Comparison of ENCODE assay signal across 21 cellular contexts in genomic region chr1:16229976-16230740, GRCh38. TPM values are rescaled to one million over a fixed set of nuclear protein-coding genes. Genes with fewer than 3 reads are reported as not detected.
DNase-seq lines count a peak whose midpoint lies in the region; ATAC-seq, FAIRE-seq and TF ChIP-seq lines count a peak whose summit lies in the region.
"Had no signal": no experiment of that assay in that cellular context is flagged by ENCODE, and none has a peak within 500 bp of the region (broad histone marks: within the 10 kb centered on the region; RNA-seq: fewer than 3 reads in every experiment).

No MANE protein-coding gene starts in this region.

- peaks cover 16% of the 10 kb centered on the region for H3K4me1 Mint-ChIP-seq in stimulated activated naive CD8-positive, alpha-beta T cell treated with anti-CD3 and anti-CD28 coated beads, Interleukin-15, amount 100 ng/mL, for 72 hours

- TF ChIP-seq POLR2A in HepG2 (IDR thresholded peaks at IDR 0.05; ENCODE audit: insufficient read depth in 1 of 2, low read depth in 2 of 2, low read length in 2 of 2) = no peak
- no peak for TF ChIP-seq POLR2A in spleen (IDR thresholded peaks at IDR 0.05)

- H3K79me2 ChIP-seq in HepG2 (ENCODE audit: insufficient read depth, low read length) = no peaks in the 10 kb centered on the region

- intact Hi-C loops in HepG2 (cut with micrococcal nuclease; ENCODE audit: unreplicated experiment) (no loop called here), spleen (cut with DNase I; ENCODE audit: low total_unique reads) (no loop called here)

- no peak overlapping the region for H2AFZ ChIP-seq in HepG2 (ENCODE audit: low read length)

- H3K4me2 ChIP-seq in HepG2 (ENCODE audit: low read depth, low read length) = no peak overlapping the region

- H3K27me3 Mint-ChIP-seq in stimulated activated naive CD8-positive, alpha-beta T cell treated with anti-CD3 and anti-CD28 coated beads, Interleukin-15, amount 100 ng/mL, for 72 hours = peaks cover 40% of the 10 kb centered on the region

- POLR2A ChIA-PET in RWPE1 (lab: Yijun Ruan, JAX; ENCODE audit: low non-redundant PET) = no interaction called here
- POLR2A ChIA-PET in HepG2 (lab: Yijun Ruan, JAX) = no interaction called here

- H4K20me1 ChIP-seq in HepG2 (ENCODE audit: insufficient read depth, low read length) = no peaks in the 10 kb centered on the region

- H3K27ac ChIP-seq in RWPE1 = peak overlapping the region; percentile 17; the same call in 1 of the 2 replicates
- H3K27ac ChIP-seq in HepG2 (ENCODE audit: extremely low read length, insufficient read depth, low read length) = no peak overlapping the region
- no peak overlapping the region for H3K27ac ChIP-seq in spleen
- H3K27ac ChIP-seq: HL-60, SJCRH30 had no signal

- in situ Hi-C loops in HepG2 (cut with HindIII; ENCODE audit: extremely low pct_ligation_motif_present, low pct_unique_long_range_greater_than_20kb) (no loop called here), GM13977 (cut with MboI; ENCODE audit: low pct_unique_long_range_greater_than_20kb, low sequenced_read_pairs, unreplicated experiment) (loop anchor here (25.0 kb wide), 1 partner anchor 382 kb away; the partner anchor contains the start of gene NBPF1)

- H3K9me3 Mint-ChIP-seq in stimulated activated naive CD8-positive, alpha-beta T cell treated with anti-CD3 and anti-CD28 coated beads, Interleukin-15, amount 100 ng/mL, for 72 hours = no peaks in the 10 kb centered on the region

- TF ChIP-seq EP300 in HepG2 (IDR thresholded peaks at IDR 0.05; ENCODE audit: low read depth in 2 of 2, low read length in 2 of 2) = no peak
- TF ChIP-seq EP300 in HepG2 (CRISPR knock-in tag; IDR thresholded peaks at IDR 0.05; ENCODE audit: borderline replicate concordance) = no peak

- H3K9me3 ChIP-seq in HepG2 (ENCODE audit: low read length) (no peaks in the 10 kb centered on the region), spleen (peaks cover 0 to 16% (median 0%) of the 10 kb centered on the region in 8 donors)
- H3K9me3 ChIP-seq: SJCRH30 had no signal

- peak; percentile 6 for ATAC-seq in stimulated activated naive CD8-positive, alpha-beta T cell treated with anti-CD3 and anti-CD28 coated beads, Interleukin-15, amount 100 ng/mL, for 72 hours
- ATAC-seq in stimulated activated naive CD8-positive, alpha-beta T cell treated with anti-CD3 and anti-CD28 coated beads, Interleukin-15, Interleukin-2, amounts not matched to agents 100 U/mL and 50 U/mL, for 24 hours = no peak
- ATAC-seq in HepG2 = no peak
- ATAC-seq: SK-N-SH treated with all-trans-retinoic acid at 6 μM for 48 hours had no signal

- no peak for TF ChIP-seq CTCF in RWPE1 (conservative IDR thresholded peaks at IDR 0.05; ENCODE audit: low read depth)
- TF ChIP-seq CTCF in HepG2 (CRISPR knock-in tag; IDR thresholded peaks at IDR 0.05) = no peak
- no peak for TF ChIP-seq CTCF in spleen (IDR thresholded peaks at IDR 0.05 in 8 of 11, conservative IDR thresholded peaks at IDR 0.05 in 3 of 11)
- TF ChIP-seq CTCF in GM13977 (IDR thresholded peaks at IDR 0.05; ENCODE audit: extremely low read depth, insufficient read depth, missing control alignments) = no peak

- H3K4me1 ChIP-seq in HepG2 (ENCODE audit: insufficient read depth, low read length) (no peaks in the 10 kb centered on the region), spleen (peaks cover 0 to 29% (median 13%) of the 10 kb centered on the region in 6 donors)

- BruUV-seq in HepG2 (replicated peaks; lab: Mats Ljungman, UMichigan) = no TSS peak

- H3K27me3 ChIP-seq in HepG2 (ENCODE audit: control insufficient read depth in 1 of 2, insufficient read depth in 2 of 2, low read length in 2 of 2) (peaks cover 1 to 8% of the 10 kb centered on the region in 2 experiments; a peak in 3 of 5 replicates), spleen (replicated peaks in 1 of 7) (peaks cover 0 to 40% (median 19%) of the 10 kb centered on the region in 7 donors)
- H3K27me3 ChIP-seq: SJCRH30 had no signal

- CTCF ChIA-PET in RWPE1 (lab: Yijun Ruan, JAX) (interaction anchor here (0.7 kb wide), 2 partner anchors 14 to 67 kb away, joined by 4 to 6 read pairs; no protein-coding TSS in a partner anchor), HepG2 (lab: Yijun Ruan, JAX; ENCODE audit: low intra/inter-chr PET ratio, low total read pairs) (no interaction called here)

- DNase-seq in stimulated activated naive CD8-positive, alpha-beta T cell treated with anti-CD3 and anti-CD28 coated beads, Interleukin-15, amount 100 ng/mL, for 72 hours = no peak
- no peak for DNase-seq in stimulated activated naive CD8-positive, alpha-beta T cell treated with anti-CD3 and anti-CD28 coated beads, Interleukin-15, Interleukin-2, amounts not matched to agents 100 U/mL and 50 U/mL, for 24 hours
- DNase-seq in RWPE1 (ENCODE audit: low spot score) (no peak), HepG2 (ENCODE audit: low spot score) (no peak), spleen (peak; percentile 58), GM13977 (ENCODE audit: low spot score) (no peak), NCI-H1436 treated with DMSO at 0.1 percent for 48 hours (lab: John Stamatoyannopoulos, UW) (no peak), dermis blood vessel endothelial cell (no peak)
- DNase-seq: DMS153, DND-41, Kasumi-1, NCI-H1092 treated with DMSO at 0.1 percent for 48 hours, NCI-H146, NCI-H1930, NCI-H446 treated with DMSO at 0.1 percent for 48 hours, NCI-H526, SJCRH30 had no signal

- peak overlapping the region in 1 of 2 donors; percentile 60 for H3K27ac Mint-ChIP-seq in stimulated activated naive CD8-positive, alpha-beta T cell treated with anti-CD3 and anti-CD28 coated beads, Interleukin-15, amount 100 ng/mL, for 72 hours

- H3K4me3 ChIP-seq in HepG2 (replicated peaks in 1 of 3; ENCODE audit: insufficient read depth in 1 of 3, low read depth in 2 of 3, low read length in 3 of 3) (no peak overlapping the region), spleen (no peak overlapping the region)
- H3K4me3 ChIP-seq: SJCRH30 had no signal

- no peak for FAIRE-seq in HepG2 (lab: Jason Lieb, UNC)
- FAIRE-seq: GM12892 had no signal

- 38% methylated on average over 4 of the region's 13 CpGs for WGBS in HepG2 (ENCODE audit: low lambda C conversion rate)
- WGBS in spleen, 5 donors = 80 to 88% (median 84%) methylated on average over 11 to 13 of the region's 13 CpGs

- H3K36me3 ChIP-seq in HepG2 (replicated peaks in 1 of 2; ENCODE audit: control insufficient read depth in 1 of 2, insufficient read depth in 2 of 2, low read length in 2 of 2) (no peaks in the 10 kb centered on the region), spleen (peaks cover 0 to 29% (median 4%) of the 10 kb centered on the region in 6 donors)
- H3K36me3 ChIP-seq: SJCRH30 had no signal

- TF ChIP-seq RAD21 in HepG2 (CRISPR knock-in tag; IDR thresholded peaks at IDR 0.05) = no peak

- H3K9ac ChIP-seq in HepG2 (ENCODE audit: insufficient read depth, low read depth, low read length) = no peak overlapping the region

- no peak overlapping the region for H3K4me3 Mint-ChIP-seq in stimulated activated naive CD8-positive, alpha-beta T cell treated with anti-CD3 and anti-CD28 coated beads, Interleukin-15, amount 100 ng/mL, for 72 hours
- H3K4me3 Mint-ChIP-seq: CD14-positive monocyte had no signal

RNA-seq across cellular contexts. Expression of gene CPLANE2, which starts 6.8 kb away (rescaled TPM):
- total RNA-seq in HepG2 (2016; rRNA removed; fragmentation: Illumina TruSeq; extraction: Trizol) = 0.98 and 1.6 TPM in 2 replicates
- 0.62 and 0.71 TPM in 2 replicates for total RNA-seq in HepG2 (2016; cell fraction: cytosol; rRNA removed; fragmentation: Illumina TruSeq; extraction: Trizol; ENCODE audit: low read depth)
- 1.00 and 1.9 TPM in 2 replicates for total RNA-seq in HepG2 (2016; cell fraction: insoluble cytoplasmic fraction; rRNA removed; fragmentation: Illumina TruSeq; extraction: Trizol)
- total RNA-seq in HepG2 (2016; cell fraction: membrane; rRNA removed; fragmentation: Illumina TruSeq; extraction: Trizol) = 1.8 and 1.9 TPM in 2 replicates
- 0.99 and 1.3 TPM in 2 replicates for total RNA-seq in HepG2 (2016; cell fraction: nucleus; rRNA removed; fragmentation: Illumina TruSeq; extraction: Trizol)
- 0.27 and 0.29 TPM in 2 replicates for polyA plus RNA-seq in HepG2 (2011; rRNA removed)
- 0.12 and 0.42 TPM in 2 replicates for polyA plus RNA-seq in HepG2 (2011; cell fraction: cytosol; rRNA removed)
- 0.43 and 0.48 TPM in 2 replicates for polyA plus RNA-seq in HepG2 (2011; cell fraction: nucleus; rRNA removed)
- polyA plus RNA-seq in HepG2 (2012) = 0.38 and 0.53 TPM in 2 replicates
- polyA plus RNA-seq in HepG2 (2016; cell fraction: cytosol; fragmentation: Illumina TruSeq; extraction: Trizol; ENCODE audit: low read depth) = 0.38 and 0.65 TPM in 2 replicates
- polyA plus RNA-seq in HepG2 (2016; cell fraction: insoluble cytoplasmic fraction; fragmentation: Illumina TruSeq; extraction: Trizol; ENCODE audit: low read depth) = 0.47 and 0.85 TPM in 2 replicates
- polyA plus RNA-seq in HepG2 (2016; cell fraction: membrane; fragmentation: Illumina TruSeq; extraction: Trizol; ENCODE audit: low read depth) = 0.76 and 1.2 TPM in 2 replicates
- polyA plus RNA-seq in HepG2 (2016; cell fraction: nucleus; fragmentation: Illumina TruSeq; extraction: Trizol; ENCODE audit: insufficient read depth, low read depth) = 0.41 and 2.0 TPM in 2 replicates
- polyA minus RNA-seq in HepG2 (2011; rRNA and poly(A)+ RNA removed; ENCODE audit: low replicate concordance) = 4.2 and 10.4 TPM in 2 replicates
- 2.1 TPM in 1 of 2 replicates, not detected in the other for polyA minus RNA-seq in HepG2 (2011; cell fraction: cytosol; rRNA and poly(A)+ RNA removed)
- 0.39 and 1.1 TPM in 2 replicates for polyA minus RNA-seq in HepG2 (2011; cell fraction: nucleus; rRNA and poly(A)+ RNA removed)
- 1 to 10 TPM; 4.0 to 7.6 (median 5.3) TPM for total RNA-seq in spleen
- 1 to 10 TPM; 2.1 to 6.1 (median 2.2) TPM for polyA plus RNA-seq in spleen
- total RNA-seq in dermis blood vessel endothelial cell = 9.5 and 10.3 TPM in 2 replicates

RNA-seq across cellular contexts. Expression of gene ARHGEF19, which starts 17.7 kb away (rescaled TPM):
- total RNA-seq in HepG2 (2016; rRNA removed; fragmentation: Illumina TruSeq; extraction: Trizol) (1.8 and 2.0 TPM in 2 replicates), spleen (10 to 100 TPM in 1 of 7 donors, 1 to 10 TPM in 6; 3.5 to 12.9 (median 8.0) TPM), dermis blood vessel endothelial cell (2.7 and 3.3 TPM in 2 replicates)
- 0.53 and 1.0 TPM in 2 replicates for total RNA-seq in HepG2 (2016; cell fraction: cytosol; rRNA removed; fragmentation: Illumina TruSeq; extraction: Trizol; ENCODE audit: low read depth)
- 1.4 and 2.3 TPM in 2 replicates for total RNA-seq in HepG2 (2016; cell fraction: insoluble cytoplasmic fraction; rRNA removed; fragmentation: Illumina TruSeq; extraction: Trizol)
- 1.3 and 1.5 TPM in 2 replicates for total RNA-seq in HepG2 (2016; cell fraction: membrane; rRNA removed; fragmentation: Illumina TruSeq; extraction: Trizol)
- 1.9 and 2.1 TPM in 2 replicates for total RNA-seq in HepG2 (2016; cell fraction: nucleus; rRNA removed; fragmentation: Illumina TruSeq; extraction: Trizol)
- polyA plus RNA-seq in HepG2 (2011; rRNA removed) (1.7 and 2.2 TPM in 2 replicates), spleen (1 to 10 TPM; 4.8 to 7.7 (median 6.4) TPM)
- polyA plus RNA-seq in HepG2 (2011; cell fraction: cytosol; rRNA removed) = 1.7 and 2.2 TPM in 2 replicates
- 9.9 and 10.1 TPM in 2 replicates for polyA plus RNA-seq in HepG2 (2011; cell fraction: nucleus; rRNA removed)
- 0.88 and 1.6 TPM in 2 replicates for polyA plus RNA-seq in HepG2 (2012)
- polyA plus RNA-seq in HepG2 (2016; cell fraction: cytosol; fragmentation: Illumina TruSeq; extraction: Trizol; ENCODE audit: low read depth) = 0.47 and 1.2 TPM in 2 replicates
- polyA plus RNA-seq in HepG2 (2016; cell fraction: insoluble cytoplasmic fraction; fragmentation: Illumina TruSeq; extraction: Trizol; ENCODE audit: low read depth) = 1.7 and 2.2 TPM in 2 replicates
- polyA plus RNA-seq in HepG2 (2016; cell fraction: membrane; fragmentation: Illumina TruSeq; extraction: Trizol; ENCODE audit: low read depth) = 0.94 and 1.7 TPM in 2 replicates
- polyA plus RNA-seq in HepG2 (2016; cell fraction: nucleus; fragmentation: Illumina TruSeq; extraction: Trizol; ENCODE audit: insufficient read depth, low read depth) = 4.0 and 5.0 TPM in 2 replicates
- polyA minus RNA-seq in HepG2 (2011; rRNA and poly(A)+ RNA removed; ENCODE audit: low replicate concordance) = 1.3 and 7.5 TPM in 2 replicates
- 0.69 and 0.79 TPM in 2 replicates for polyA minus RNA-seq in HepG2 (2011; cell fraction: cytosol; rRNA and poly(A)+ RNA removed)
- polyA minus RNA-seq in HepG2 (2011; cell fraction: nucleus; rRNA and poly(A)+ RNA removed) = 1.4 and 2.1 TPM in 2 replicates
